20 cellular contexts compared by ENCODE assay signal in genomic region chr11:95419915-95420314, GRCh38.
DNase-seq lines count a peak whose midpoint lies in the region; ATAC-seq and TF ChIP-seq lines count a peak whose summit lies in the region.
"Had no signal": no experiment of that assay in that cellular context is flagged by ENCODE, and none has a peak within 500 bp of the region (broad histone marks: within the 10 kb centered on the region; RNA-seq: fewer than 3 reads in every experiment).

No MANE protein-coding gene starts in this region.

- peak; percentile 33 for DNase-seq in GM04503 (ENCODE audit: low read depth)
- peak; percentile 57 for DNase-seq in adipocyte (ENCODE audit: low read depth)
- DNase-seq in fibroblast of lung (ENCODE audit: low read depth in 2 of 2) = peak; percentile 64 to 83
- DNase-seq in activated CD4-positive, alpha-beta T cell treated with anti-CD3 and anti-CD28 coated beads for 1 hour = no peak
- DNase-seq in NCI-H2107 treated with DMSO at 0.1 percent for 48 hours (lab: John Stamatoyannopoulos, UW; ENCODE audit: unreplicated experiment) = no peak
- no peak for DNase-seq in CD8-positive, alpha-beta memory T cell
- DNase-seq in Right ventricle myocardium superior = no peak
- DNase-seq: activated CD8-positive, alpha-beta memory T cell treated with anti-CD3 and anti-CD28 coated beads, Interleukin-2, amount 50 U/mL, for 48 hours; activated naive CD4-positive, alpha-beta T cell treated with Interleukin-2 at 50 U/mL for 16 hours; central memory CD4-positive, alpha-beta T cell; DND-41; NCI-H2081; NCI-H69; Peyer's patch; stimulated activated naive CD8-positive, alpha-beta T cell treated with anti-CD3 and anti-CD28 coated beads, Interleukin-15, amount 100 ng/mL, for 72 hours had no signal

- no peak overlapping the region for H3K9ac ChIP-seq in adipocyte (ENCODE audit: low read length)
- no peak overlapping the region for H3K9ac ChIP-seq in fibroblast of lung (ENCODE audit: insufficient read depth, low read length)
- H3K9ac ChIP-seq in parathyroid adenoma = no peak overlapping the region

- H3K36me3 Mint-ChIP-seq in CD8-positive, alpha-beta memory T cell = no peaks in the 10 kb centered on the region

- no peaks in the 10 kb centered on the region for H3K36me3 ChIP-seq in adipocyte (ENCODE audit: control insufficient read depth, insufficient read depth, low read length, severe bottlenecking)
- H3K36me3 ChIP-seq in fibroblast of lung (ENCODE audit: control insufficient read depth, insufficient read depth, low read length) = no peaks in the 10 kb centered on the region
- H3K36me3 ChIP-seq in parathyroid adenoma (ENCODE audit: control insufficient read depth, insufficient read depth, low read length) = no peaks in the 10 kb centered on the region
- no peaks in the 10 kb centered on the region for H3K36me3 ChIP-seq in CD8-positive, alpha-beta memory T cell (ENCODE audit: insufficient read depth, low read length)
- H3K36me3 ChIP-seq: Peyer's patch, vagina had no signal

- H3K27ac ChIP-seq in fibroblast of lung (ENCODE audit: insufficient read depth, low read length) (no peak overlapping the region), parathyroid adenoma (peak overlapping the region; percentile 39)
- no peak overlapping the region for H3K27ac ChIP-seq in CD8-positive, alpha-beta memory T cell (ENCODE audit: low read depth, low read length)
- H3K27ac ChIP-seq: Peyer's patch, vagina had no signal

- H3K4me3 ChIP-seq in adipocyte (ENCODE audit: low read length) (no peak overlapping the region), fibroblast of lung (replicated peaks in 1 of 4; ENCODE audit: control extremely low read depth in 1 of 4, insufficient read depth in 1 of 4, low read depth in 3 of 4, low read length in 4 of 4) (no peak overlapping the region), parathyroid adenoma (ENCODE audit: low read depth, low read length) (no peak overlapping the region)
- no peak overlapping the region for H3K4me3 ChIP-seq in CD8-positive, alpha-beta memory T cell (ENCODE audit: low read length)
- H3K4me3 ChIP-seq: GM12878, Peyer's patch, vagina had no signal

- H3K4me1 ChIP-seq in adipocyte (ENCODE audit: control insufficient read depth, insufficient read depth, low read length) (peaks cover 4% of the 10 kb centered on the region), fibroblast of lung (ENCODE audit: control insufficient read depth, extremely low read depth, insufficient read depth, low read length) (no peaks in the 10 kb centered on the region), parathyroid adenoma (peaks cover 17% of the 10 kb centered on the region)
- H3K4me1 ChIP-seq in CD8-positive, alpha-beta memory T cell (ENCODE audit: insufficient read depth, low read length) = no peaks in the 10 kb centered on the region
- H3K4me1 ChIP-seq: Peyer's patch, vagina had no signal

- no peaks in the 10 kb centered on the region for H3K9me3 Mint-ChIP-seq in CD8-positive, alpha-beta memory T cell
- H3K9me3 Mint-ChIP-seq: stimulated activated naive CD8-positive, alpha-beta T cell treated with anti-CD3 and anti-CD28 coated beads, Interleukin-15, amount 100 ng/mL, for 72 hours; T-helper 1 cell treated with Interleukin-12 subunit alpha and Interleukin-12 subunit beta and Interleukin-4 antibody, amounts not matched to agents 30 μg/mL and 1 μg/mL, for 36 hours had no signal

- POLR2A ChIA-PET in CD8-positive, alpha-beta memory T cell (lab: Charles Lee) = no interaction called here

- H3K27me3 ChIP-seq in adipocyte (replicated peaks; ENCODE audit: control insufficient read depth, insufficient read depth, low read length) (no peaks in the 10 kb centered on the region), fibroblast of lung (ENCODE audit: control insufficient read depth, insufficient read depth, low read length) (no peaks in the 10 kb centered on the region), parathyroid adenoma (ENCODE audit: control insufficient read depth, insufficient read depth, low read length) (no peaks in the 10 kb centered on the region)
- no peaks in the 10 kb centered on the region for H3K27me3 ChIP-seq in CD8-positive, alpha-beta memory T cell (ENCODE audit: insufficient read depth, low read length, poor library complexity, severe bottlenecking)
- H3K27me3 ChIP-seq: Peyer's patch, vagina had no signal

- H3K9me3 ChIP-seq in adipocyte (ENCODE audit: control insufficient read depth, low read length) (no peaks in the 10 kb centered on the region), fibroblast of lung (ENCODE audit: control insufficient read depth, insufficient read depth, low read depth, low read length) (no peaks in the 10 kb centered on the region), parathyroid adenoma (ENCODE audit: control insufficient read depth, low read length) (no peaks in the 10 kb centered on the region)
- H3K9me3 ChIP-seq in CD8-positive, alpha-beta memory T cell (ENCODE audit: low read length) = no peaks in the 10 kb centered on the region
- H3K9me3 ChIP-seq: Peyer's patch, vagina had no signal

- CTCF ChIA-PET in CD8-positive, alpha-beta memory T cell (lab: Charles Lee) = no interaction called here

- peak overlapping the region in 1 of 8 donors; percentile 51 for H3K27ac Mint-ChIP-seq in CD8-positive, alpha-beta memory T cell
- H3K27ac Mint-ChIP-seq: progenitor cell of endocrine pancreas; T-helper 1 cell treated with Interleukin-12 subunit alpha and Interleukin-12 subunit beta and Interleukin-4 antibody, amounts not matched to agents 30 μg/mL and 1 μg/mL, for 36 hours had no signal

- H3K4me1 Mint-ChIP-seq in CD8-positive, alpha-beta memory T cell = peaks cover 0 to 4% (median 0%) of the 10 kb centered on the region in 3 donors

- H3K79me2 ChIP-seq in fibroblast of lung (ENCODE audit: control insufficient read depth, insufficient read depth, low read length) (no peaks in the 10 kb centered on the region), parathyroid adenoma (no peaks in the 10 kb centered on the region)

- H3K27me3 Mint-ChIP-seq in CD8-positive, alpha-beta memory T cell = peaks cover 1 to 3% of the 10 kb centered on the region in 2 donors
- H3K27me3 Mint-ChIP-seq: progenitor cell of endocrine pancreas; stimulated activated naive CD8-positive, alpha-beta T cell treated with anti-CD3 and anti-CD28 coated beads, Interleukin-15, amount 100 ng/mL, for 72 hours had no signal

- no peak for TF ChIP-seq CTCF in fibroblast of lung (conservative IDR thresholded peaks at IDR 0.05 in 1 of 2, IDR thresholded peaks at IDR 0.05 in 1 of 2; ENCODE audit: low read depth in 1 of 2, low read length in 2 of 2)
- TF ChIP-seq CTCF in parathyroid adenoma (IDR thresholded peaks at IDR 0.05) = no peak

- H4K20me1 ChIP-seq in fibroblast of lung (ENCODE audit: control insufficient read depth, extremely low read depth, insufficient read depth, low read length) = no peaks in the 10 kb centered on the region

- H2AFZ ChIP-seq in fibroblast of lung (ENCODE audit: low read length) (no peak overlapping the region), parathyroid adenoma (no peak overlapping the region)

- intact Hi-C loops in Right ventricle myocardium superior (cut with DNase I) = no loop called here

- no peak overlapping the region for H3K4me3 Mint-ChIP-seq in CD8-positive, alpha-beta memory T cell
- H3K4me3 Mint-ChIP-seq: stimulated activated naive CD8-positive, alpha-beta T cell treated with anti-CD3 and anti-CD28 coated beads, Interleukin-15, amount 100 ng/mL, for 72 hours; T-helper 1 cell treated with Interleukin-12 subunit alpha and Interleukin-12 subunit beta and Interleukin-4 antibody, amounts not matched to agents 30 μg/mL and 1 μg/mL, for 36 hours had no signal

- H3K4me2 ChIP-seq in fibroblast of lung (ENCODE audit: extremely low read depth, insufficient read depth, low read length) = no peak overlapping the region
- H3K4me2 ChIP-seq in parathyroid adenoma (ENCODE audit: low read length) = peak overlapping the region; percentile 44

- ATAC-seq in Right ventricle myocardium superior (ENCODE audit: poor library complexity) = no peak
- ATAC-seq: GM12878; stimulated activated naive CD8-positive, alpha-beta T cell treated with anti-CD3 and anti-CD28 coated beads, Interleukin-15, amount 100 ng/mL, for 72 hours had no signal

Comparison
In these comparisons a context has a peak if more than half of its experiments do, and no peak if none do; other contexts are left out.
1. DNase-seq: peak in GM04503 (single experiment), adipocyte (single experiment) and fibroblast of lung (2 of 2); none in activated CD4-positive, alpha-beta T cell treated with anti-CD3 and anti-CD28 coated beads for 1 hour (single experiment), NCI-H2107 treated with DMSO at 0.1 percent for 48 hours (single experiment), CD8-positive, alpha-beta memory T cell (0 of 5) and Right ventricle myocardium superior (single experiment).